In the genomic region with DNA sequence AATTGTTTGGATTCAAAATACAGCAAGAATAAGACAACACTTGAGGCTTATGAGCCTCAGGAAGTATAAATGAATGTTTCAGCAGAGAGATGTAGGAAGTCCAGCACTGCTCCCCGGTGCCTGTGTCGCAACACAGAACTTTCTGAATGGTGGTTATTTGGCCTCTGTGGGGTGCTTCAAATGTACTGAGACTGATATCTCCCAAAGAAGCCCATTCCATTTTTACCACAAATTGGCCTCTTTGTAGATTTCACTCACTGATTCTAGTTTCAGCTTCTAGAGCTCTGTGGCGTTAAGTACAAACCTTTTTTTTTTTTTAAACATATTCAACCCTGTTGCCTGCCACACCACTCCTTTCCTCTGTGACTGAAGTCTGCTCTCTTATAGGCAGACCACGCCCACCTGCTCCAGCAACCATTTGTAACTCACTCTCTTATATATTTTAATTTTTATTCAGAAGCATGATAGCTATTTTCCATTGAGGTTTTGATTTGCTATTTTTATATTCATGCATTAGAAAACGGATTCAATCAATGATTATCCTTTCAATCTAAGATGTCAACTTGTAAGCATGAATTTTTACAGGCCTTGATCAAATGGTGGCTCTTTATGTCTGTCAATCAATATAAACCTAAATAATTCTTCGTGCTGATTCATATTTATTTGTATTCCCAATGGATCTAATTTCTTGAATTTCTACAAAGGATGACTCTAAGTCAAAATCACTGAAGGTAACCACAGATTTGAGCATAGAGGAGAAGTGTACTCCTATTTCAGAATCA, we compare ENCODE assay signal across 11 cellular contexts.
A peak's percentile ranks its signal among the peaks of the same experiment; 100 is the strongest.
DNase-seq lines count a peak whose midpoint lies in the region; ATAC-seq lines count a peak whose summit lies in the region.
"Had no signal": no experiment of that assay in that cellular context is flagged by ENCODE, and none has a peak within 500 bp of the region (broad histone marks: within the 10 kb centered on the region; RNA-seq: fewer than 3 reads in every experiment).

No MANE protein-coding gene starts in this region.

- CTCF ChIA-PET in activated CD4-positive, alpha-beta T cell treated with anti-CD3 and anti-CD28 coated beads, Interleukin-2, amount 10 ng/mL, durations not matched to agents 7 days and 5 days (lab: Charles Lee) = no interaction called here

- peak; percentile 16 for DNase-seq in CD1c-positive myeloid dendritic cell (ENCODE audit: extremely low spot score)
- DNase-seq in NCI-H510A (lab: John Stamatoyannopoulos, UW) = no peak
- no peak for DNase-seq in NCI-H345 treated with DMSO at 0.1 percent for 48 hours (lab: John Stamatoyannopoulos, UW; ENCODE audit: unreplicated experiment)
- no peak for DNase-seq in immature natural killer cell
- no peak for DNase-seq in activated CD4-positive, alpha-beta T cell treated with anti-CD3 and anti-CD28 coated beads, Interleukin-2, amount 10 ng/mL, durations not matched to agents 7 days and 5 days
- DNase-seq: activated gamma-delta T cell, upper lobe of left lung had no signal

- peak; percentile 57 for ATAC-seq in GM21360 (IDR thresholded peaks at IDR 0.05; ENCODE audit: unreplicated experiment)
- peak; percentile 36 for ATAC-seq in HG03457 (IDR thresholded peaks at IDR 0.05; ENCODE audit: unreplicated experiment)

- H3K36me3 Mint-ChIP-seq in immature natural killer cell = peaks cover 0 to 4% (median 0%) of the 10 kb centered on the region in 3 donors
- no peaks in the 10 kb centered on the region for H3K36me3 Mint-ChIP-seq in activated CD4-positive, alpha-beta T cell treated with anti-CD3 and anti-CD28 coated beads, Interleukin-2, amount 10 ng/mL, durations not matched to agents 7 days and 5 days (ENCODE audit: low read depth)

- H3K4me1 Mint-ChIP-seq in immature natural killer cell = peaks cover 1 to 6% of the 10 kb centered on the region in 2 donors
- H3K4me1 Mint-ChIP-seq in activated CD4-positive, alpha-beta T cell treated with anti-CD3 and anti-CD28 coated beads, Interleukin-2, amount 10 ng/mL, durations not matched to agents 7 days and 5 days = peaks cover 1% of the 10 kb centered on the region

- POLR2A ChIA-PET in activated CD4-positive, alpha-beta T cell treated with anti-CD3 and anti-CD28 coated beads, Interleukin-2, amount 10 ng/mL, durations not matched to agents 7 days and 5 days (lab: Charles Lee) = no interaction called here

- H3K4me3 Mint-ChIP-seq in immature natural killer cell = no peak overlapping the region
- no peak overlapping the region for H3K4me3 Mint-ChIP-seq in activated CD4-positive, alpha-beta T cell treated with anti-CD3 and anti-CD28 coated beads, Interleukin-2, amount 10 ng/mL, durations not matched to agents 7 days and 5 days

- H3K9me3 Mint-ChIP-seq in immature natural killer cell = no peaks in the 10 kb centered on the region
- no peaks in the 10 kb centered on the region for H3K9me3 Mint-ChIP-seq in activated CD4-positive, alpha-beta T cell treated with anti-CD3 and anti-CD28 coated beads, Interleukin-2, amount 10 ng/mL, durations not matched to agents 7 days and 5 days

- H3K27me3 Mint-ChIP-seq in immature natural killer cell (ENCODE audit: low read depth in 3 of 3) = no peaks in the 10 kb centered on the region
- H3K27me3 Mint-ChIP-seq in activated CD4-positive, alpha-beta T cell treated with anti-CD3 and anti-CD28 coated beads, Interleukin-2, amount 10 ng/mL, durations not matched to agents 7 days and 5 days = no peaks in the 10 kb centered on the region

- no peak overlapping the region for H3K27ac Mint-ChIP-seq in immature natural killer cell
- no peak overlapping the region for H3K27ac Mint-ChIP-seq in activated CD4-positive, alpha-beta T cell treated with anti-CD3 and anti-CD28 coated beads, Interleukin-2, amount 10 ng/mL, durations not matched to agents 7 days and 5 days

- peak overlapping the region; percentile 13 for H3K27ac ChIP-seq in cingulate gyrus (ENCODE audit: low read depth, low read length)
- H3K27ac ChIP-seq: SJSA1 had no signal
